8 cellular contexts compared by ENCODE assay signal in genomic region chr6:33297406-33297955, GRCh38. TPM values are rescaled to one million over a fixed set of nuclear protein-coding genes. Genes with fewer than 3 reads are reported as not detected.
DNase-seq lines count a peak whose midpoint lies in the region; ATAC-seq and TF ChIP-seq lines count a peak whose summit lies in the region.

No MANE protein-coding gene starts in this region.

- peak overlapping the region; percentile 100 for H3K4me3 Mint-ChIP-seq in memory B cell

- H3K27ac ChIP-seq in MM.1S (ENCODE audit: low read length) (0 out of 2 replicates have a peak overlapping the region, but pooled peaks have one; percentile 7), upper lobe of right lung (peak overlapping the region; percentile 97)

- H3K4me1 ChIP-seq in ES-I3 (ENCODE audit: insufficient read depth, low read length): no peaks in the 10 kb centered on the region
- H3K4me1 ChIP-seq in MM.1S (ENCODE audit: low read length): peaks cover 7% of the 10 kb centered on the region
- peaks cover 17% of the 10 kb centered on the region for H3K4me1 ChIP-seq in upper lobe of right lung

- no peaks in the 10 kb centered on the region for H3K9me3 Mint-ChIP-seq in memory B cell

- H3K9ac ChIP-seq in ES-I3 (ENCODE audit: low read depth, low read length) (peak overlapping the region; percentile 72), MM.1S (ENCODE audit: low read length) (peak overlapping the region; percentile 43; the same call in 1 of the 2 replicates)

- H3K9me3 ChIP-seq in ES-I3 (ENCODE audit: control insufficient read depth, insufficient read depth, low read length) (no peaks in the 10 kb centered on the region), MM.1S (replicated peaks; ENCODE audit: insufficient read depth, low read length) (no peaks in the 10 kb centered on the region), upper lobe of right lung (no peaks in the 10 kb centered on the region)

- peak overlapping the region; percentile 18 for H3K4me3 ChIP-seq in MM.1S (ENCODE audit: low read length)
- H3K4me3 ChIP-seq in upper lobe of right lung: peak overlapping the region; percentile 90

- TF ChIP-seq CTCF in MM.1S (IDR thresholded peaks at IDR 0.05; ENCODE audit: low read length) (no peak), upper lobe of right lung (IDR thresholded peaks at IDR 0.05) (no peak), GM10266 (IDR thresholded peaks at IDR 0.05; ENCODE audit: control insufficient read depth, insufficient read depth, low read depth, missing control alignments) (no peak)

- H2AFZ ChIP-seq in MM.1S (ENCODE audit: low read length): no peak overlapping the region; the same call in 1 of the 2 replicates

- H3F3A ChIP-seq in MM.1S (ENCODE audit: insufficient read depth, low read length): peaks cover 25% of the 10 kb centered on the region

- DNase-seq in MM.1S: no peak
- peak; percentile 54 for DNase-seq in cerebellar cortex (ENCODE audit: low spot score)
- DNase-seq in memory B cell (ENCODE audit: low spot score in 2 of 2): no peak
- DNase-seq in upper lobe of right lung: peak; percentile 88
- DNase-seq in GM10266 (ENCODE audit: extremely low spot score): no peak
- no peak for DNase-seq in NCI-H345 treated with DMSO at 0.1 percent for 48 hours (lab: John Stamatoyannopoulos, UW; ENCODE audit: unreplicated experiment)

- H3K36me3 Mint-ChIP-seq in memory B cell: peaks cover 27% of the 10 kb centered on the region

- no peaks in the 10 kb centered on the region for H3K36me3 ChIP-seq in ES-I3 (ENCODE audit: insufficient read depth, low read length)
- H3K36me3 ChIP-seq in MM.1S (replicated peaks; ENCODE audit: insufficient read depth, low read length): no peaks in the 10 kb centered on the region
- H3K36me3 ChIP-seq in upper lobe of right lung: peaks cover 51% of the 10 kb centered on the region

- no peaks in the 10 kb centered on the region for H4K20me1 ChIP-seq in MM.1S (ENCODE audit: insufficient read depth, low read length)

- H3K27me3 ChIP-seq in MM.1S (replicated peaks; ENCODE audit: insufficient read depth, low read length): no peaks in the 10 kb centered on the region
- H3K27me3 ChIP-seq in upper lobe of right lung: no peaks in the 10 kb centered on the region

- no peaks in the 10 kb centered on the region for H3K27me3 Mint-ChIP-seq in memory B cell

- H3K27ac Mint-ChIP-seq in memory B cell: peak overlapping the region; percentile 99

- H3K4me2 ChIP-seq in MM.1S (ENCODE audit: low read depth, low read length): peak overlapping the region; percentile 56

- H3K79me2 ChIP-seq in MM.1S (ENCODE audit: low read length): peaks cover 14% of the 10 kb centered on the region; the same call in 1 of the 2 replicates

- intact Hi-C loops in upper lobe of right lung (cut with DNase I): no loop called here

- H3K4me1 Mint-ChIP-seq in memory B cell: peaks cover 24% of the 10 kb centered on the region

- no peaks in the 10 kb centered on the region for H3K9me2 ChIP-seq in MM.1S (replicated peaks; ENCODE audit: insufficient read depth, low read length)

- no peak for ATAC-seq in memory B cell (ENCODE audit: low read depth)
- ATAC-seq in upper lobe of right lung: peak; percentile 29
- ATAC-seq in HG02588 (IDR thresholded peaks at IDR 0.05; ENCODE audit: unreplicated experiment): no peak

RNA-seq across cellular contexts. Expression of gene RGL2, which starts 1.3 kb away (rescaled TPM):
- total RNA-seq in upper lobe of right lung: 114 TPM

RNA-seq across cellular contexts. Expression of gene PFDN6, which starts 8.1 kb away (rescaled TPM):
- 39.3 TPM for total RNA-seq in upper lobe of right lung

RNA-seq across cellular contexts. Expression of gene WDR46, which starts 8.4 kb away (rescaled TPM):
- 37.0 TPM for total RNA-seq in upper lobe of right lung

RNA-seq across cellular contexts. Expression of gene TAPBP, which starts 16.4 kb away (rescaled TPM):
- 191 TPM for total RNA-seq in upper lobe of right lung

RNA-seq across cellular contexts. Expression of gene ZBTB22, which starts 20.1 kb away (rescaled TPM):
- 26.2 TPM for total RNA-seq in upper lobe of right lung

Comparison
In these comparisons a context has a peak if more than half of its experiments do, and no peak if none do; other contexts are left out.
1. DNase-seq: peak in cerebellar cortex (single experiment) and upper lobe of right lung (single experiment); none in MM.1S (single experiment), memory B cell (0 of 2), GM10266 (single experiment) and NCI-H345 treated with DMSO at 0.1 percent for 48 hours (single experiment).